1 cellular context compared by ENCODE assay signal in the genomic region with DNA sequence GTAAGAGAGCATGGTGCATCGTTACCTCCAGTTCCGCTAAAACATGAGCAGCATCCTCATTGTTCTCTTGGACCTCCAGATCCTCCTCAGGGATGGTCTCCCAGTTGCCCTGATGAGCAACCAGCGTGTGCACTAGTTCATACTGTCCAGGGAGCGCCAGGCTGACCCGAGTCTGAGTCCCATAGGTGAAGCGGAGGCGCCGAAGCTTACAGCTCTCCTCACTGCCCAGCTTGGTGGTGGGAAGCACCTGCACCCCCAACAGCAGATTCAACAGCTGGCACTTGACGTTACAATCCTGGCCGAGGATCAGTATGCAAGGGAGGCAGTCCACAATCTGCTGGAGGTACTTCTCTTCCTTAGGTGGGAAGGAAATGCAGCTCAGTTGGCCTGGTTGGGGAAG.
A peak's percentile ranks its signal among the peaks of the same experiment; 100 is the strongest.
TF ChIP-seq lines count a peak whose summit lies in the region.

No MANE protein-coding gene starts in this region.

TF ChIP-seq in K562, 482 proteins besides CTCF, POLR2A, EP300 and RAD21:
- TF ChIP-seq WHSC1 (IDR thresholded peaks at IDR 0.05; ENCODE audit: low read length) (peak; percentile 90), ID3 (CRISPR knock-in tag; IDR thresholded peaks at IDR 0.05) (no peak), ID3 (tag; IDR thresholded peaks at IDR 0.05) (no peak)
